Comparison of ENCODE assay signal across 1 cellular context in genomic region chr15:56468271-56468912, GRCh38.
A peak's percentile ranks its signal among the peaks of the same experiment; 100 is the strongest.
TF ChIP-seq lines count a peak whose summit lies in the region.

No MANE protein-coding gene starts in this region.

TF ChIP-seq in K562, 482 proteins besides CTCF, POLR2A, EP300 and RAD21 (continued from another document):
- TF ChIP-seq, protein P1, sequence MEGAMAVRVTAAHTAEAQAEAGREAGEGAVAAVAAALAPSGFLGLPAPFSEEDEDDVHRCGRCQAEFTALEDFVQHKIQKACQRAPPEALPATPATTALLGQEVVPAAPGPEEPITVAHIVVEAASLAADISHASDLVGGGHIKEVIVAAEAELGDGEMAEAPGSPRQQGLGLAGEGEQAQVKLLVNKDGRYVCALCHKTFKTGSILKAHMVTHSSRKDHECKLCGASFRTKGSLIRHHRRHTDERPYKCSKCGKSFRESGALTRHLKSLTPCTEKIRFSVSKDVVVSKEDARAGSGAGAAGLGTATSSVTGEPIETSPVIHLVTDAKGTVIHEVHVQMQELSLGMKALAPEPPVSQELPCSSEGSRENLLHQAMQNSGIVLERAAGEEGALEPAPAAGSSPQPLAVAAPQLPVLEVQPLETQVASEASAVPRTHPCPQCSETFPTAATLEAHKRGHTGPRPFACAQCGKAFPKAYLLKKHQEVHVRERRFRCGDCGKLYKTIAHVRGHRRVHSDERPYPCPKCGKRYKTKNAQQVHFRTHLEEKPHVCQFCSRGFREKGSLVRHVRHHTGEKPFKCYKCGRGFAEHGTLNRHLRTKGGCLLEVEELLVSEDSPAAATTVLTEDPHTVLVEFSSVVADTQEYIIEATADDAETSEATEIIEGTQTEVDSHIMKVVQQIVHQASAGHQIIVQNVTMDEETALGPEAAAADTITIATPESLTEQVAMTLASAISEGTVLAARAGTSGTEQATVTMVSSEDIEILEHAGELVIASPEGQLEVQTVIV (CRISPR knock-in tag; IDR thresholded peaks at IDR 0.05; ENCODE audit: borderline replicate concordance), result no peak
- TF ChIP-seq ADNP (tag; IDR thresholded peaks at IDR 0.05), result no peak
- no peak for TF ChIP-seq ATF7 (IDR thresholded peaks at IDR 0.05)
- no peak for TF ChIP-seq KAT7 (CRISPR knock-in tag; IDR thresholded peaks at IDR 0.05; ENCODE audit: borderline replicate concordance)
- TF ChIP-seq C11orf30 (IDR thresholded peaks at IDR 0.05; ENCODE audit: low read depth), result 0 out of 2 replicates have a peak, but pooled peaks have one; percentile 6
- no peak for TF ChIP-seq WHSC1 (IDR thresholded peaks at IDR 0.05; ENCODE audit: low read length)
- TF ChIP-seq ZNF232 (CRISPR knock-in tag; IDR thresholded peaks at IDR 0.05), result no peak
- no peak for TF ChIP-seq ESRRB (CRISPR knock-in tag; IDR thresholded peaks at IDR 0.05; ENCODE audit: borderline replicate concordance)
- TF ChIP-seq RB1 (IDR thresholded peaks at IDR 0.05; ENCODE audit: low read depth), result no peak
- 0 out of 2 replicates have a peak, but pooled peaks have one; percentile 20 for TF ChIP-seq ZBTB17 (CRISPR knock-in tag; IDR thresholded peaks at IDR 0.05)
- TF ChIP-seq, protein P2, sequence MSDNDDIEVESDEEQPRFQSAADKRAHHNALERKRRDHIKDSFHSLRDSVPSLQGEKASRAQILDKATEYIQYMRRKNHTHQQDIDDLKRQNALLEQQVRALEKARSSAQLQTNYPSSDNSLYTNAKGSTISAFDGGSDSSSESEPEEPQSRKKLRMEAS (CRISPR knock-in tag; IDR thresholded peaks at IDR 0.05), result no peak
- no peak for TF ChIP-seq TSC22D4 (tag; IDR thresholded peaks at IDR 0.05)
- TF ChIP-seq SRSF3 (IDR thresholded peaks at IDR 0.05; ENCODE audit: insufficient read depth, low read length), result no peak
- TF ChIP-seq ZNF316 (IDR thresholded peaks at IDR 0.05), result peak; percentile 31; the same call in 1 of the 2 replicates
- no peak for TF ChIP-seq ZBTB5 (IDR thresholded peaks at IDR 0.05)
